1 cellular context compared by ENCODE assay signal in genomic region chr10:97174276-97174775, GRCh38.
TF ChIP-seq lines count a peak whose summit lies in the region.

No MANE protein-coding gene starts in this region.

TF ChIP-seq in H1, 55 proteins besides CTCF, POLR2A, EP300 and RAD21 (continued from another document):
- TF ChIP-seq ATF2 (IDR thresholded peaks at IDR 0.05; ENCODE audit: low read length) (no peak), BACH1 (IDR thresholded peaks at IDR 0.05; ENCODE audit: low read length) (no peak), CREB1 (IDR thresholded peaks at IDR 0.05) (no peak), SP4 (IDR thresholded peaks at IDR 0.05; ENCODE audit: low read length) (no peak), ASH2L (IDR thresholded peaks at IDR 0.05; ENCODE audit: low read length) (no peak)
